Comparison of ENCODE assay signal across 1 cellular context in the genomic region with DNA sequence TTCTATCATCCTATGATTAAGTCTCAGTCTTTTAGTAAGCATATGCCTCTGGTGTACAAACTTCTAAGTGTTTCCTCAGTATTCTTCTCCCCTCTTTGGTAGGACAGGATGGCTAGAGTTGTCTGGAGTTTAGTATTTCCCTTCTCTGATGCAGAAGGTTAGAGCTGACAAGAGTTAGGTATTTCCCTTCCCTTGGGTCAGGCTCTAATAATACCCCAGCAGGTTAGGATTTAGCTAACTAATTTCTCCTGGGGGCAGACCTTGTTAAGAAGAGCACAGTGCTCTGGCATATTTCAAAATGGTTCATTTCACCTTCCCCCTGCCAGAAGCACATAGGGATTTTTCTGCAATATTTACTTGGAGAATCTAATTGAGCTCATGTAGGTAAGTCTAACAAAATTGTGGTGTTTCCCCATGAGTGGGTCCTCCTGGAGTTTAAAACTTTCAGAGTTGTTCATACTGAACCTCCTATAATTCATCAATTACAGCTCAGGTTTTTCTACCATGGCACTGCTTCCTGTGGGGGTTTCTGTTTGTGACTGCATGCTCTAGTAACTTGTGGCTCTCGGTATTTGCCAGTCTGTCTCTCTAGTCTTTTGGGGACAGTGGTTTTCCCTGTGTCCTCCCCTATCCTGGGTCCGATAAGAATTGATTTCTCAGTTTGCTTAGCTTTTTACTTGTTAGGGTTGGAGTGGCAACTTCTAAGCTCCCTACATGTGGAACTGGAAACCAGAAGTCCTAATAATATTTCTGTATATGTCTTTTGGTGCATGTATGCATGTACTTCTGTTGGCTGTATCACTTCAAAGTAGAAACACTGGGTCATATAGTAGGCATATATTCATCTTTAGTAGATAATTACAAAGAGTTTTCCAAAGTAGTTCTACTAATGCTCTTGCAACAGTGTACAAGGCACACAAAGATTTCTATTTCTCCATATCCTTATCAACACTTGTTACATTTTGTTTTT.
TF ChIP-seq lines count a peak whose summit lies in the region.

No MANE protein-coding gene starts in this region.

TF ChIP-seq in HepG2, 621 proteins besides CTCF, POLR2A, EP300 and RAD21 (continued from another document):
- TF ChIP-seq, protein P1, sequence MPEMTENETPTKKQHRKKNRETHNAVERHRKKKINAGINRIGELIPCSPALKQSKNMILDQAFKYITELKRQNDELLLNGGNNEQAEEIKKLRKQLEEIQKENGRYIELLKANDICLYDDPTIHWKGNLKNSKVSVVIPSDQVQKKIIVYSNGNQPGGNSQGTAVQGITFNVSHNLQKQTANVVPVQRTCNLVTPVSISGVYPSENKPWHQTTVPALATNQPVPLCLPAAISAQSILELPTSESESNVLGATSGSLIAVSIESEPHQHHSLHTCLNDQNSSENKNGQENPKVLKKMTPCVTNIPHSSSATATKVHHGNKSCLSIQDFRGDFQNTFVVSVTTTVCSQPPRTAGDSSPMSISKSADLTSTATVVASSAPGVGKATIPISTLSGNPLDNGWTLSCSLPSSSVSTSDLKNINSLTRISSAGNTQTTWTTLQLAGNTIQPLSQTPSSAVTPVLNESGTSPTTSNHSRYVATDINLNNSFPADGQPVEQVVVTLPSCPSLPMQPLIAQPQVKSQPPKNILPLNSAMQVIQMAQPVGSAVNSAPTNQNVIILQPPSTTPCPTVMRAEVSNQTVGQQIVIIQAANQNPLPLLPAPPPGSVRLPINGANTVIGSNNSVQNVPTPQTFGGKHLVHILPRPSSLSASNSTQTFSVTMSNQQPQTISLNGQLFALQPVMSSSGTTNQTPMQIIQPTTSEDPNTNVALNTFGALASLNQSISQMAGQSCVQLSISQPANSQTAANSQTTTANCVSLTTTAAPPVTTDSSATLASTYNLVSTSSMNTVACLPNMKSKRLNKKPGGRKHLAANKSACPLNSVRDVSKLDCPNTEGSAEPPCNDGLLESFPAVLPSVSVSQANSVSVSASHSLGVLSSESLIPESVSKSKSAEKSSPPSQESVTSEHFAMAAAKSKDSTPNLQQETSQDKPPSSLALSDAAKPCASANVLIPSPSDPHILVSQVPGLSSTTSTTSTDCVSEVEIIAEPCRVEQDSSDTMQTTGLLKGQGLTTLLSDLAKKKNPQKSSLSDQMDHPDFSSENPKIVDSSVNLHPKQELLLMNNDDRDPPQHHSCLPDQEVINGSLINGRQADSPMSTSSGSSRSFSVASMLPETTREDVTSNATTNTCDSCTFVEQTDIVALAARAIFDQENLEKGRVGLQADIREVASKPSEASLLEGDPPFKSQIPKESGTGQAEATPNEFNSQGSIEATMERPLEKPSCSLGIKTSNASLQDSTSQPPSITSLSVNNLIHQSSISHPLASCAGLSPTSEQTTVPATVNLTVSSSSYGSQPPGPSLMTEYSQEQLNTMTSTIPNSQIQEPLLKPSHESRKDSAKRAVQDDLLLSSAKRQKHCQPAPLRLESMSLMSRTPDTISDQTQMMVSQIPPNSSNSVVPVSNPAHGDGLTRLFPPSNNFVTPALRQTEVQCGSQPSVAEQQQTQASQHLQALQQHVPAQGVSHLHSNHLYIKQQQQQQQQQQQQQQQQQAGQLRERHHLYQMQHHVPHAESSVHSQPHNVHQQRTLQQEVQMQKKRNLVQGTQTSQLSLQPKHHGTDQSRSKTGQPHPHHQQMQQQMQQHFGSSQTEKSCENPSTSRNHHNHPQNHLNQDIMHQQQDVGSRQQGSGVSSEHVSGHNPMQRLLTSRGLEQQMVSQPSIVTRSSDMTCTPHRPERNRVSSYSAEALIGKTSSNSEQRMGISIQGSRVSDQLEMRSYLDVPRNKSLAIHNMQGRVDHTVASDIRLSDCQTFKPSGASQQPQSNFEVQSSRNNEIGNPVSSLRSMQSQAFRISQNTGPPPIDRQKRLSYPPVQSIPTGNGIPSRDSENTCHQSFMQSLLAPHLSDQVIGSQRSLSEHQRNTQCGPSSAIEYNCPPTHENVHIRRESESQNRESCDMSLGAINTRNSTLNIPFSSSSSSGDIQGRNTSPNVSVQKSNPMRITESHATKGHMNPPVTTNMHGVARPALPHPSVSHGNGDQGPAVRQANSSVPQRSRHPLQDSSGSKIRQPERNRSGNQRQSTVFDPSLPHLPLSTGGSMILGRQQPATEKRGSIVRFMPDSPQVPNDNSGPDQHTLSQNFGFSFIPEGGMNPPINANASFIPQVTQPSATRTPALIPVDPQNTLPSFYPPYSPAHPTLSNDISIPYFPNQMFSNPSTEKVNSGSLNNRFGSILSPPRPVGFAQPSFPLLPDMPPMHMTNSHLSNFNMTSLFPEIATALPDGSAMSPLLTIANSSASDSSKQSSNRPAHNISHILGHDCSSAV (CRISPR knock-in tag; IDR thresholded peaks at IDR 0.05; ENCODE audit: borderline replicate concordance), result no peak
